Comparison of ENCODE assay signal across 24 cellular contexts in the genomic region with DNA sequence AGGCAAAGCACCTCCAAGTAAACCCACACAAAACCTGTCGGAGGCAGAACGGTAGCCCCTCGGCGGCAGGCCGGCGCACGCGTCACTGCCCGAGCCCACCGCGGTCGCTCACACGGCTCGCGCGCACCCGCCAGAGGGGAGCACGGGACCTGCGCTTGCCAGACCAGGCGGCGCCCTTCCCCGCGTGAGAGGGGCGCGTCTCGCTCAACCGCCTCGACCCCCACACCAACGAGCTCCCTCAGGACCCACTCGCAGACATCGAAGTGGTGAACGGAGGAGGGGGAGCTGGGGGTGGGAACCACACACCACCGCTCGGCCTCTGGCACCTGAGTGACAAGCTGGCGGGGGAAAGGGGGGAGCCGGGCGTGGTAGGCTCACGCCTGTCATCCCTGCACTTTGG.
"Had no signal": no experiment of that assay in that cellular context is flagged by ENCODE, and none has a peak within 500 bp of the region (broad histone marks: within the 10 kb centered on the region; RNA-seq: fewer than 3 reads in every experiment).

No MANE protein-coding gene starts in this region.

- H3K36me3 Mint-ChIP-seq: natural killer cell; stimulated activated effector memory CD8-positive, alpha-beta T cell treated with anti-CD3 and anti-CD28 coated beads, Interleukin-12 subunit alpha, Interleukin-12 subunit beta, amount 100 ng/mL, for 72 hours had no signal

- ATAC-seq: gastroesophageal sphincter; heart left ventricle; left colon; natural killer cell; pancreas; stimulated activated effector memory CD8-positive, alpha-beta T cell treated with anti-CD3 and anti-CD28 coated beads, Interleukin-12 subunit alpha, Interleukin-12 subunit beta, amount 100 ng/mL, for 72 hours had no signal

- H3K9me3 ChIP-seq: lower lobe of right lung, pancreas, right lobe of liver, thyroid gland had no signal

- DNase-seq: cerebellar nuclear complex; dorsolateral prefrontal cortex; effector CD4-positive, alpha-beta T cell; foreskin fibroblast; heart left ventricle; kidney glomerular epithelial cell; left colon; left ventricle myocardium inferior; lower lobe of right lung; natural killer cell; small intestine; stimulated activated CD4-positive, alpha-beta T cell treated with anti-CD3 and anti-CD28 coated beads, Interleukin-12 subunit alpha, Interleukin-12 subunit beta, amount 100 ng/mL, for 4 hours; stimulated activated CD4-positive, alpha-beta T cell treated with anti-CD3 and anti-CD28 coated beads, Interleukin-1b, Interleukin-23, amount 100 ng/mL, for 48 hours; stimulated activated CD4-positive, alpha-beta T cell treated with anti-CD3 and anti-CD28 coated beads, Interleukin-4, amount 100 ng/mL, for 1 hour; stimulated activated naive CD4-positive, alpha-beta T cell treated with Interleukin-2 at 50 U/mL for 16 hours; stomach; thyroid gland; trophoblast cell had no signal

- H3K4me3 ChIP-seq: gastroesophageal sphincter, heart left ventricle, hepatocyte, left ventricle myocardium inferior, lower lobe of right lung, pancreas, right lobe of liver, stomach, thyroid gland had no signal

- H3K4me1 Mint-ChIP-seq: natural killer cell; stimulated activated effector memory CD8-positive, alpha-beta T cell treated with anti-CD3 and anti-CD28 coated beads, Interleukin-12 subunit alpha, Interleukin-12 subunit beta, amount 100 ng/mL, for 72 hours had no signal

- H3K27ac Mint-ChIP-seq: natural killer cell; progenitor cell of endocrine pancreas; stimulated activated effector memory CD8-positive, alpha-beta T cell treated with anti-CD3 and anti-CD28 coated beads, Interleukin-12 subunit alpha, Interleukin-12 subunit beta, amount 100 ng/mL, for 72 hours had no signal

- H3K4me3 Mint-ChIP-seq: natural killer cell; stimulated activated effector memory CD8-positive, alpha-beta T cell treated with anti-CD3 and anti-CD28 coated beads, Interleukin-12 subunit alpha, Interleukin-12 subunit beta, amount 100 ng/mL, for 72 hours had no signal

- H3K27me3 Mint-ChIP-seq: progenitor cell of endocrine pancreas had no signal
